30 cellular contexts compared by ENCODE assay signal in the genomic region with DNA sequence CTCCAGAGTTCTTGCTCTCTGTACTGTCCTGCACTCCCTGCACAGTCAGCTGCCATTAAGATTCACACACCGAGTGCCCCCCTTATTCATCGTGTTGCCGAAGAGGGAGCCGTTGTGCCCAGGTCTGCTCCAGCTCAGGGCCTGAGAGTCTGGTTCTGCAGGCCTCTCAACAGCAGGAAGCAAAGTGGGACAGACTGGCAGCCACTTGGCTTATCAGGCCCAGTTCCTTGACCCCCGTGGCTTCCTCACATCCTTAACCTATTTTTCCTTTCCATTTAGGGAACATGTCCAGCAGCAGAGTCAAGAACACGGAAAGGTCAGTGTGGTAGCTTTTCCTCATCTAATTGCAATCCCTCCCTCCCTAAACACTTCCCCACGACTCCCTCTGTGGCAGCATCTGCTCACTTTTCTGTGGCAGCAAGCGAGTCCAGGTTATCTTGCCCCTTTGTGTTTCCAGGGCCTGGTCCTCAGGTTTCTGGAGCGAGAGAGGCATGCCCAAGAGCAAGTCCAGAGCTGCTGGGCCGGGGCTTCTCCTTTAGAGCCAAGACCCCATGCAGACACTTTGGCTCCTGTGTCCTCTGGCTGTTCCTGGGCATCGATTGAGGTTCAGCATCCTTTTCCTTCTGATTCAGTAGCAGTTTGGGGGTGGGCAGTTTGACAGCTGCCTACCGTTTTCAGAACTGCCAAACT. TPM values are rescaled to one million over a fixed set of nuclear protein-coding genes. Genes with fewer than 3 reads are reported as not detected.
DNase-seq lines count a peak whose midpoint lies in the region; ATAC-seq, FAIRE-seq and TF ChIP-seq lines count a peak whose summit lies in the region.
"Had no signal": no experiment of that assay in that cellular context is flagged by ENCODE, and none has a peak within 500 bp of the region (broad histone marks: within the 10 kb centered on the region; RNA-seq: fewer than 3 reads in every experiment).

No MANE protein-coding gene starts in this region.

- CTCF ChIA-PET in H1 (lab: Charles Lee; ENCODE audit: partially characterized antibody), result interaction anchor here (0.5 to 7.1 kb wide), 15 partner anchors 12 to 419 kb away, joined by 3 to 38 read pairs (median 3); partner anchors contain the start of gene ADAM11
- CTCF ChIA-PET in SK-N-SH (lab: Yijun Ruan, JAX), result interaction anchor here (0.9 to 1.4 kb wide), 3 partner anchors 8 to 204 kb away, joined by 3 to 5 read pairs (median 4); partner anchors contain the start of gene ADAM11

- no peaks in the 10 kb centered on the region for H3K9me2 ChIP-seq in SK-N-SH

- no peak for TF ChIP-seq EP300 in H1 (IDR thresholded peaks at IDR 0.05; ENCODE audit: borderline replicate concordance in 1 of 2, low read depth in 2 of 2, low read length in 2 of 2)
- no peak for TF ChIP-seq EP300 in SK-N-SH (IDR thresholded peaks at IDR 0.05; ENCODE audit: borderline replicate concordance in 1 of 2, low read depth in 1 of 2, low read length in 1 of 2)

- peak overlapping the region; percentile 1 for H3K9ac ChIP-seq in NT2/D1 (ENCODE audit: insufficient read length, low read depth)
- H3K9ac ChIP-seq in H1 (replicated peaks in 1 of 4; ENCODE audit: extremely low read depth in 1 of 4, low read depth in 3 of 4, low read length in 3 of 4), result no peak overlapping the region
- H3K9ac ChIP-seq in SK-N-SH, result no peak overlapping the region

- H3K36me3 ChIP-seq in NT2/D1 (ENCODE audit: insufficient read depth, insufficient read length, low read length) (peaks cover 80% of the 10 kb centered on the region), H1 (ENCODE audit: control insufficient read depth in 2 of 4, insufficient read depth in 4 of 4, low read length in 3 of 4) (peaks cover 3 to 37% (median 12%) of the 10 kb centered on the region in 4 experiments; a peak in 6 of 8 replicates), spleen (peaks cover 0 to 82% (median 2%) of the 10 kb centered on the region in 6 donors), SK-N-SH (replicated peaks in 1 of 2; ENCODE audit: control insufficient read depth in 1 of 2, insufficient read depth in 2 of 2, low read length in 1 of 2) (peaks cover 0 to 7% of the 10 kb centered on the region in 2 experiments)

- no peak overlapping the region for H2BK5ac ChIP-seq in H1 (ENCODE audit: low read depth, low read length)

- H3K23me2 ChIP-seq in H1 (ENCODE audit: low read depth, low read length), result no peaks in the 10 kb centered on the region

- no peaks in the 10 kb centered on the region for H3K79me2 ChIP-seq in H1 (ENCODE audit: control insufficient read depth in 1 of 2, insufficient read depth in 2 of 2, low read length in 2 of 2)
- no peaks in the 10 kb centered on the region for H3K79me2 ChIP-seq in SK-N-SH (ENCODE audit: insufficient read depth)

- no peak overlapping the region for H4K91ac ChIP-seq in H1 (replicated peaks; ENCODE audit: insufficient read length, low read length)

- POLR2A ChIA-PET in H1 (lab: Charles Lee; ENCODE audit: partially characterized antibody) (interaction anchor here (0.8 to 1.4 kb wide), 4 partner anchors 9 to 28 kb away, joined by 3 read pairs; partner anchors contain the start of gene DBF4B), SK-N-SH (lab: Yijun Ruan, JAX) (no interaction called here)

- no peaks in the 10 kb centered on the region for H3F3A ChIP-seq in SK-N-SH (replicated peaks; ENCODE audit: insufficient read depth)

- DNase-seq in G401 (ENCODE audit: low spot score) (peak; percentile 96), NT2/D1 (ENCODE audit: low read depth, low spot score) (no peak), H1 (ENCODE audit: low read depth in 1 of 2, low spot score in 2 of 2) (no peak), spleen (peak; percentile 63), foreskin keratinocyte (no peak), SK-N-SH (no peak)
- no peak for DNase-seq in stimulated activated effector memory CD8-positive, alpha-beta T cell treated with anti-CD3 and anti-CD28 coated beads, Interleukin-12 subunit alpha, Interleukin-12 subunit beta, amount 100 ng/mL, for 72 hours (ENCODE audit: low spot score in 2 of 2)
- DNase-seq: Caco-2; CD8-positive, alpha-beta T cell; DMS 273 treated with DMSO at 0.1 percent for 48 hours; DMS79 treated with DMSO at 0.1 percent for 48 hours; H7; Kasumi-1; NCI-H1092 treated with DMSO at 0.1 percent for 48 hours; NCI-H1436; NCI-H187; NCI-H2081 treated with DMSO at 0.1 percent for 48 hours; NCI-H2171; NCI-H345; NCI-H524 treated with DMSO at 0.1 percent for 48 hours; NCI-H82; NK-92 treated with Interleukin-12 subunit alpha and Interleukin-12 subunit beta, amount 100 ng/mL, for 24 hours; SIG-M5; SW 1271 had no signal

- no peak overlapping the region for H2BK15ac ChIP-seq in H1 (ENCODE audit: low read length)

- H3K4me1 Mint-ChIP-seq in stimulated activated effector memory CD8-positive, alpha-beta T cell treated with anti-CD3 and anti-CD28 coated beads, Interleukin-12 subunit alpha, Interleukin-12 subunit beta, amount 100 ng/mL, for 72 hours, result no peaks in the 10 kb centered on the region

- H3K4me1 ChIP-seq in NT2/D1 (ENCODE audit: insufficient read depth, insufficient read length) (peaks cover 13% of the 10 kb centered on the region), H1 (replicated peaks in 1 of 4; ENCODE audit: control insufficient read depth in 3 of 4, insufficient read depth in 4 of 4, low read length in 3 of 4) (peaks cover 2 to 6% (median 3%) of the 10 kb centered on the region in 4 experiments; a peak in 4 of 7 replicates), spleen (peaks cover 0 to 7% (median 3%) of the 10 kb centered on the region in 6 donors), foreskin keratinocyte (no peaks in the 10 kb centered on the region), SK-N-SH (ENCODE audit: control insufficient read depth in 1 of 2, insufficient read depth in 2 of 2, low read depth in 1 of 2, low read length in 1 of 2) (no peaks in the 10 kb centered on the region)
- H3K4me1 ChIP-seq: A549, Caco-2 had no signal

- TF ChIP-seq POLR2A in H1 (IDR thresholded peaks at IDR 0.05; ENCODE audit: control extremely low read depth in 1 of 2, low read depth in 2 of 2, low read length in 2 of 2) (no peak), spleen (IDR thresholded peaks at IDR 0.05) (no peak)

- H2AFZ ChIP-seq in H1 (ENCODE audit: low read length) (no peak overlapping the region), SK-N-SH (ENCODE audit: low read depth) (no peak overlapping the region)

- H3K27ac ChIP-seq in H1 (ENCODE audit: low read depth, low read length), result no peak overlapping the region
- H3K27ac ChIP-seq in spleen, result no peak overlapping the region
- no peak overlapping the region for H3K27ac ChIP-seq in foreskin keratinocyte
- no peak overlapping the region for H3K27ac ChIP-seq in SK-N-SH (ENCODE audit: low read depth in 2 of 2, low read length in 1 of 2)
- H3K27ac ChIP-seq: A549, SK-N-MC had no signal

- H4K8ac ChIP-seq in H1 (ENCODE audit: extremely low read depth, insufficient read depth, low read length), result 0 out of 2 replicates have a peak overlapping the region, but pooled peaks have one; percentile 8

- 92% methylated on average over 12 of the region's 12 CpGs; no CpG with 5 or more reads in 1 of the 2 experiments for WGBS in H1 (ENCODE audit: extremely low coverage in 1 of 2, insufficient coverage in 1 of 2, insufficient read length in 1 of 2, insufficient replicate concordance in 2 of 2, low coverage in 1 of 2, low lambda C conversion rate in 2 of 2, missing lambda C conversion rate in 1 of 2), 2 experiments
- WGBS in spleen, 5 donors, result 64 to 83% (median 73%) methylated on average over 12 of the region's 12 CpGs
- 92% methylated on average over 12 of the region's 12 CpGs for WGBS in SK-N-SH (ENCODE audit: low lambda C conversion rate)

- no peaks in the 10 kb centered on the region for H3K9me3 Mint-ChIP-seq in stimulated activated effector memory CD8-positive, alpha-beta T cell treated with anti-CD3 and anti-CD28 coated beads, Interleukin-12 subunit alpha, Interleukin-12 subunit beta, amount 100 ng/mL, for 72 hours
- H3K9me3 Mint-ChIP-seq: CD8-positive, alpha-beta T cell had no signal

- H3K36me3 Mint-ChIP-seq in stimulated activated effector memory CD8-positive, alpha-beta T cell treated with anti-CD3 and anti-CD28 coated beads, Interleukin-12 subunit alpha, Interleukin-12 subunit beta, amount 100 ng/mL, for 72 hours, result no peaks in the 10 kb centered on the region

- H2BK120ac ChIP-seq in H1 (replicated peaks; ENCODE audit: low read depth, low read length), result no peak overlapping the region

- no peak overlapping the region for H3K56ac ChIP-seq in H1 (replicated peaks; ENCODE audit: insufficient read length, low read depth, low read length)

- H3K18ac ChIP-seq in H1 (ENCODE audit: extremely low read depth, low read length), result no peak overlapping the region

- no peak for ATAC-seq in foreskin keratinocyte
- no peak for ATAC-seq in stimulated activated effector memory CD8-positive, alpha-beta T cell treated with anti-CD3 and anti-CD28 coated beads, Interleukin-12 subunit alpha, Interleukin-12 subunit beta, amount 100 ng/mL, for 72 hours
- ATAC-seq: A549; CD8-positive, alpha-beta T cell; K562; Panc1 had no signal

- no peak overlapping the region for H3K4ac ChIP-seq in H1 (replicated peaks; ENCODE audit: insufficient read length, low read depth, low read length)

- no peak overlapping the region for H3K4me3 ChIP-seq in NT2/D1 (ENCODE audit: insufficient read length, low read depth)
- no peak overlapping the region for H3K4me3 ChIP-seq in H1 (ENCODE audit: extremely low read depth in 1 of 4, insufficient read depth in 2 of 4, low read depth in 3 of 4, low read length in 4 of 4)
- H3K4me3 ChIP-seq in spleen, result no peak overlapping the region
- H3K4me3 ChIP-seq in SK-N-SH (ENCODE audit: low read depth in 2 of 2, low read length in 1 of 2), result no peak overlapping the region
- H3K4me3 ChIP-seq: A549, K562, SK-N-MC had no signal

- no peak overlapping the region for H3K4me3 Mint-ChIP-seq in stimulated activated effector memory CD8-positive, alpha-beta T cell treated with anti-CD3 and anti-CD28 coated beads, Interleukin-12 subunit alpha, Interleukin-12 subunit beta, amount 100 ng/mL, for 72 hours
- H3K4me3 Mint-ChIP-seq: CD8-positive, alpha-beta T cell had no signal

- no peak overlapping the region for H3K23ac ChIP-seq in H1 (ENCODE audit: insufficient read length)

- H2BK12ac ChIP-seq in H1 (ENCODE audit: low read depth, low read length), result no peak overlapping the region

- H3K27ac Mint-ChIP-seq in stimulated activated effector memory CD8-positive, alpha-beta T cell treated with anti-CD3 and anti-CD28 coated beads, Interleukin-12 subunit alpha, Interleukin-12 subunit beta, amount 100 ng/mL, for 72 hours, result no peak overlapping the region
- H3K27ac Mint-ChIP-seq: CD8-positive, alpha-beta T cell had no signal

- H4K5ac ChIP-seq in H1 (ENCODE audit: insufficient read length, low read depth, low read length), result no peak overlapping the region

- peaks cover 0 to 2% of the 10 kb centered on the region in 2 experiments for H4K20me1 ChIP-seq in H1 (replicated peaks in 1 of 2; ENCODE audit: control insufficient read depth in 1 of 2, insufficient read depth in 2 of 2, low read length in 2 of 2)
- no peaks in the 10 kb centered on the region for H4K20me1 ChIP-seq in SK-N-SH (ENCODE audit: insufficient read depth)

- H3K9me3 ChIP-seq in NT2/D1 (ENCODE audit: insufficient read depth, low read length) (no peaks in the 10 kb centered on the region), H1 (ENCODE audit: insufficient read depth in 2 of 2, low read depth in 1 of 2, low read length in 1 of 2) (no peaks in the 10 kb centered on the region), spleen (no peaks in the 10 kb centered on the region), SK-N-SH (no peaks in the 10 kb centered on the region)
- H3K9me3 ChIP-seq: A549, Caco-2 had no signal

- H3K27me3 ChIP-seq in NT2/D1 (ENCODE audit: insufficient read depth, insufficient read length), result no peaks in the 10 kb centered on the region
- no peaks in the 10 kb centered on the region for H3K27me3 ChIP-seq in H1 (replicated peaks in 1 of 4; ENCODE audit: control insufficient read depth in 3 of 4, extremely low read depth in 1 of 4, insufficient read depth in 3 of 4, low read length in 3 of 4)
- H3K27me3 ChIP-seq in spleen (replicated peaks in 1 of 7), result no peaks in the 10 kb centered on the region
- H3K27me3 ChIP-seq in foreskin keratinocyte, result no peaks in the 10 kb centered on the region
- H3K27me3 ChIP-seq in SK-N-SH (ENCODE audit: insufficient read depth), result no peaks in the 10 kb centered on the region

- TF ChIP-seq RAD21 in H1 (IDR thresholded peaks at IDR 0.05 in 1 of 2, conservative IDR thresholded peaks at IDR 0.05 in 1 of 2; ENCODE audit: low read depth in 2 of 2, low read length in 2 of 2), result no peak
- TF ChIP-seq RAD21 in SK-N-SH (IDR thresholded peaks at IDR 0.05; ENCODE audit: low read length), result no peak

- intact Hi-C loops in spleen (cut with DNase I; ENCODE audit: low total_unique reads), result no loop called here

- no peaks in the 10 kb centered on the region; the same call in 1 of the 2 replicates for H3K79me1 ChIP-seq in H1 (ENCODE audit: low read depth, low read length)

- no peak for TF ChIP-seq CTCF in H1 (IDR thresholded peaks at IDR 0.05; ENCODE audit: control extremely low read depth in 1 of 3, insufficient read depth in 1 of 3, low read depth in 1 of 3, low read length in 3 of 3)
- no peak for TF ChIP-seq CTCF in spleen (IDR thresholded peaks at IDR 0.05 in 8 of 11, conservative IDR thresholded peaks at IDR 0.05 in 3 of 11)
- TF ChIP-seq CTCF in foreskin keratinocyte (conservative IDR thresholded peaks at IDR 0.05), result no peak
- TF ChIP-seq CTCF in SK-N-SH (IDR thresholded peaks at IDR 0.05), result no peak

- no peak overlapping the region for H2BK20ac ChIP-seq in H1 (ENCODE audit: low read length)

- H3K14ac ChIP-seq in H1 (ENCODE audit: insufficient read length), result no peak overlapping the region

- in situ Hi-C loops in G401 (cut with HindIII; ENCODE audit: low sequenced_read_pairs), result no loop called here

- H3K4me2 ChIP-seq in H1 (ENCODE audit: insufficient read depth in 1 of 2, low read depth in 2 of 2, low read length in 2 of 2) (no peak overlapping the region), SK-N-SH (no peak overlapping the region)
- H3K4me2 ChIP-seq: A549 had no signal

- H2AK5ac ChIP-seq in H1 (ENCODE audit: low read depth, low read length), result no peak overlapping the region

- FAIRE-seq in H1 (lab: Jason Lieb, UNC), result no peak
- FAIRE-seq: A549, GM12892, GM19239, K562 had no signal

RNA-seq across cellular contexts. Expression of gene ADAM11, which starts 22.1 kb away (rescaled TPM):
- 16.4 and 21.6 TPM in 2 replicates for total RNA-seq in G401 (2014; rRNA removed; shearing (Covaris generic))
- 2.8 and 2.9 TPM in 2 replicates for total RNA-seq in H1 (2021; fragmentation: NEBNext Ultra II Directional; extraction: Animal tissue kit (Norgen Biotek cat#: 25700))
- polyA plus RNA-seq in H1 (2011; rRNA removed) (2.3 and 2.7 TPM in 2 replicates), spleen (under 1 TPM; 0.22 to 0.29 (median 0.26) TPM), foreskin keratinocyte (0.08 and 0.13 TPM in 2 replicates), SK-N-SH (2012; rRNA removed) (1.8 and 2.5 TPM in 2 replicates)
- polyA plus RNA-seq in H1 (2011; cell fraction: cytosol; rRNA removed), result 2.4 TPM
- polyA plus RNA-seq in H1 (2011; cell fraction: nucleus; rRNA removed), result 21.8 TPM
- polyA plus RNA-seq in H1 (2012, experiment 1 of 2), result 3.5 to 5.7 TPM (median 4.1 TPM) in 4 replicates
- 2.1 TPM for polyA plus RNA-seq in H1 (2012, experiment 2 of 2)
- 1.1 TPM for polyA plus RNA-seq in H1 (2013, experiment 1 of 2)
- 0.92 TPM for polyA plus RNA-seq in H1 (2013, experiment 2 of 2)
- 1.6 and 1.8 TPM in 2 replicates for polyA minus RNA-seq in H1 (2011; rRNA and poly(A)+ RNA removed)
- 2.6 TPM for polyA minus RNA-seq in H1 (2011; cell fraction: cytosol; rRNA and poly(A)+ RNA removed)
- polyA minus RNA-seq in H1 (2011; cell fraction: nucleus; rRNA and poly(A)+ RNA removed), result 3.7 TPM
- total RNA-seq in spleen (under 1 TPM in 6 of 7 donors, not detected in 1; 0.10 to 0.79 (median 0.47) TPM), foreskin keratinocyte (0.04 and 0.10 TPM in 2 replicates)
- polyA plus RNA-seq in SK-N-SH (2012; cell fraction: cytosol; rRNA removed), result 1.2 and 1.3 TPM in 2 replicates
- polyA plus RNA-seq in SK-N-SH (2012; cell fraction: nucleus; rRNA removed), result 6.0 and 9.8 TPM in 2 replicates

RNA-seq across cellular contexts. Expression of gene DBF4B, which starts 28.2 kb away (rescaled TPM):
- 8.9 and 16.3 TPM in 2 replicates for total RNA-seq in G401 (2014; rRNA removed; shearing (Covaris generic))
- total RNA-seq in H1 (2021; fragmentation: NEBNext Ultra II Directional; extraction: Animal tissue kit (Norgen Biotek cat#: 25700)), result 26.9 and 29.1 TPM in 2 replicates
- 20.2 and 27.6 TPM in 2 replicates for polyA plus RNA-seq in H1 (2011; rRNA removed)
- polyA plus RNA-seq in H1 (2011; cell fraction: cytosol; rRNA removed), result 22.9 TPM
- polyA plus RNA-seq in H1 (2011; cell fraction: nucleus; rRNA removed), result 49.0 TPM
- polyA plus RNA-seq in H1 (2012, experiment 1 of 2), result 22.7 to 25.1 TPM (median 24.1 TPM) in 4 replicates
- polyA plus RNA-seq in H1 (2012, experiment 2 of 2), result 18.2 TPM
- 16.0 TPM for polyA plus RNA-seq in H1 (2013, experiment 1 of 2)
- polyA plus RNA-seq in H1 (2013, experiment 2 of 2), result 14.8 TPM
- 16.4 and 19.4 TPM in 2 replicates for polyA minus RNA-seq in H1 (2011; rRNA and poly(A)+ RNA removed)
- polyA minus RNA-seq in H1 (2011; cell fraction: cytosol; rRNA and poly(A)+ RNA removed), result 12.1 TPM
- polyA minus RNA-seq in H1 (2011; cell fraction: nucleus; rRNA and poly(A)+ RNA removed), result 18.0 TPM
- total RNA-seq in spleen, result 10 to 100 TPM in 1 of 7 donors, 1 to 10 TPM in 6; 4.3 to 11.2 (median 7.8) TPM
- polyA plus RNA-seq in spleen, result 1 to 10 TPM; 2.0 to 4.7 (median 2.2) TPM
- 9.0 and 12.0 TPM in 2 replicates for total RNA-seq in foreskin keratinocyte
- polyA plus RNA-seq in foreskin keratinocyte, result 6.4 and 9.2 TPM in 2 replicates
- 8.3 and 9.6 TPM in 2 replicates for polyA plus RNA-seq in SK-N-SH (2012; rRNA removed)
- 3.5 and 4.9 TPM in 2 replicates for polyA plus RNA-seq in SK-N-SH (2012; cell fraction: cytosol; rRNA removed)
- 40.4 and 40.6 TPM in 2 replicates for polyA plus RNA-seq in SK-N-SH (2012; cell fraction: nucleus; rRNA removed)

RNA-seq across cellular contexts. Expression of gene CCDC43, which starts 47.1 kb away (rescaled TPM):
- 76.2 and 79.0 TPM in 2 replicates for total RNA-seq in G401 (2014; rRNA removed; shearing (Covaris generic))
- total RNA-seq in H1 (2021; fragmentation: NEBNext Ultra II Directional; extraction: Animal tissue kit (Norgen Biotek cat#: 25700)), result 33.2 and 38.1 TPM in 2 replicates
- polyA plus RNA-seq in H1 (2011; rRNA removed) (4.0 and 4.9 TPM in 2 replicates), spleen (10 to 100 TPM in 2 of 3 donors, 1 to 10 TPM in 1; 9.7 to 13.4 (median 11.5) TPM), foreskin keratinocyte (16.3 and 20.0 TPM in 2 replicates), SK-N-SH (2012; rRNA removed) (6.4 and 8.9 TPM in 2 replicates)
- polyA plus RNA-seq in H1 (2011; cell fraction: cytosol; rRNA removed), result 10.3 TPM
- polyA plus RNA-seq in H1 (2011; cell fraction: nucleus; rRNA removed), result 3.1 TPM
- polyA plus RNA-seq in H1 (2012, experiment 1 of 2), result 19.3 to 35.8 TPM (median 23.8 TPM) in 4 replicates
- 5.2 TPM for polyA plus RNA-seq in H1 (2012, experiment 2 of 2)
- 28.4 TPM for polyA plus RNA-seq in H1 (2013, experiment 1 of 2)
- 28.6 TPM for polyA plus RNA-seq in H1 (2013, experiment 2 of 2)
- polyA minus RNA-seq in H1 (2011; rRNA and poly(A)+ RNA removed), result 7.2 and 12.3 TPM in 2 replicates
- polyA minus RNA-seq in H1 (2011; cell fraction: cytosol; rRNA and poly(A)+ RNA removed), result 9.2 TPM
- 13.2 TPM for polyA minus RNA-seq in H1 (2011; cell fraction: nucleus; rRNA and poly(A)+ RNA removed)
- total RNA-seq in spleen (10 to 100 TPM; 14.3 to 19.9 (median 18.4) TPM), foreskin keratinocyte (33.4 and 36.4 TPM in 2 replicates)
- polyA plus RNA-seq in SK-N-SH (2012; cell fraction: cytosol; rRNA removed), result 10.0 and 13.7 TPM in 2 replicates
- polyA plus RNA-seq in SK-N-SH (2012; cell fraction: nucleus; rRNA removed), result 6.8 and 10.7 TPM in 2 replicates

Comparison
In these comparisons a context has a peak if more than half of its experiments do, and no peak if none do; other contexts are left out.
1. DNase-seq: peak in G401 (single experiment) and spleen (single experiment); none in NT2/D1 (single experiment), H1 (0 of 2), foreskin keratinocyte (0 of 2), stimulated activated effector memory CD8-positive, alpha-beta T cell treated with anti-CD3 and anti-CD28 coated beads, Interleukin-12 subunit alpha, Interleukin-12 subunit beta, amount 100 ng/mL, for 72 hours (0 of 2) and SK-N-SH (single experiment).